ENCODE assay signal across 1 cellular context in the genomic region with DNA sequence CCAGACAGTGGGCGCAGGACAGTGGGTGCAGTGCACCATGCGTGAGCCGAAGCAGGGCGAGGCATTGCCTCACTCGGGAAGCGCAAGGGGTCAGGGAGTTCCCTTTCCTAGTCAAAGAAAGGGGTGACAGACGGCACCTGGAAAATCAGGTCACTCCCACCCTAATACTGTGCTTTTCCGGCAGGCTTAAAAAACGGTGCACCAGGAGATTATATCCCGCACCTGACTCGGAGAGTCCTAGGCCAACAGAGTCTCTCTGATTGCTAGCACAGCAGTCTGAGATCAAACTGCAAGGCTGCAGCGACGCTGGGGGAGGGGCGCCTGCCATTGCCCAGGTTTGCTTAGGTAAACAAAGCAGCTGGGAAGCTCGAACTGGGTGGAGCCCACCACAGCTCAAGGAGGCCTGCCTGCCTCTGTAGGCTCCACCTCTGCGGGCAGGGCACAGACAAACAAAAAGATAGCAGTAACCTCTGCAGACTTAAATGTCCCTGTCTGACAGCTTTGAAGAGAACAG.
TF ChIP-seq lines count a peak whose summit lies in the region.

No MANE protein-coding gene starts in this region.

TF ChIP-seq in HepG2, 621 proteins besides CTCF, POLR2A, EP300 and RAD21 (continued from another document):
- TF ChIP-seq, protein P1, sequence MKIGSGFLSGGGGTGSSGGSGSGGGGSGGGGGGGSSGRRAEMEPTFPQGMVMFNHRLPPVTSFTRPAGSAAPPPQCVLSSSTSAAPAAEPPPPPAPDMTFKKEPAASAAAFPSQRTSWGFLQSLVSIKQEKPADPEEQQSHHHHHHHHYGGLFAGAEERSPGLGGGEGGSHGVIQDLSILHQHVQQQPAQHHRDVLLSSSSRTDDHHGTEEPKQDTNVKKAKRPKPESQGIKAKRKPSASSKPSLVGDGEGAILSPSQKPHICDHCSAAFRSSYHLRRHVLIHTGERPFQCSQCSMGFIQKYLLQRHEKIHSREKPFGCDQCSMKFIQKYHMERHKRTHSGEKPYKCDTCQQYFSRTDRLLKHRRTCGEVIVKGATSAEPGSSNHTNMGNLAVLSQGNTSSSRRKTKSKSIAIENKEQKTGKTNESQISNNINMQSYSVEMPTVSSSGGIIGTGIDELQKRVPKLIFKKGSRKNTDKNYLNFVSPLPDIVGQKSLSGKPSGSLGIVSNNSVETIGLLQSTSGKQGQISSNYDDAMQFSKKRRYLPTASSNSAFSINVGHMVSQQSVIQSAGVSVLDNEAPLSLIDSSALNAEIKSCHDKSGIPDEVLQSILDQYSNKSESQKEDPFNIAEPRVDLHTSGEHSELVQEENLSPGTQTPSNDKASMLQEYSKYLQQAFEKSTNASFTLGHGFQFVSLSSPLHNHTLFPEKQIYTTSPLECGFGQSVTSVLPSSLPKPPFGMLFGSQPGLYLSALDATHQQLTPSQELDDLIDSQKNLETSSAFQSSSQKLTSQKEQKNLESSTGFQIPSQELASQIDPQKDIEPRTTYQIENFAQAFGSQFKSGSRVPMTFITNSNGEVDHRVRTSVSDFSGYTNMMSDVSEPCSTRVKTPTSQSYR (CRISPR knock-in tag; IDR thresholded peaks at IDR 0.05; ENCODE audit: borderline replicate concordance), result peak; percentile 96
TF ChIP-seq in HepG2: peak in this region for 13; not testable (repeated sequence) for 608.
